8 cellular contexts compared by ENCODE assay signal in the genomic region with DNA sequence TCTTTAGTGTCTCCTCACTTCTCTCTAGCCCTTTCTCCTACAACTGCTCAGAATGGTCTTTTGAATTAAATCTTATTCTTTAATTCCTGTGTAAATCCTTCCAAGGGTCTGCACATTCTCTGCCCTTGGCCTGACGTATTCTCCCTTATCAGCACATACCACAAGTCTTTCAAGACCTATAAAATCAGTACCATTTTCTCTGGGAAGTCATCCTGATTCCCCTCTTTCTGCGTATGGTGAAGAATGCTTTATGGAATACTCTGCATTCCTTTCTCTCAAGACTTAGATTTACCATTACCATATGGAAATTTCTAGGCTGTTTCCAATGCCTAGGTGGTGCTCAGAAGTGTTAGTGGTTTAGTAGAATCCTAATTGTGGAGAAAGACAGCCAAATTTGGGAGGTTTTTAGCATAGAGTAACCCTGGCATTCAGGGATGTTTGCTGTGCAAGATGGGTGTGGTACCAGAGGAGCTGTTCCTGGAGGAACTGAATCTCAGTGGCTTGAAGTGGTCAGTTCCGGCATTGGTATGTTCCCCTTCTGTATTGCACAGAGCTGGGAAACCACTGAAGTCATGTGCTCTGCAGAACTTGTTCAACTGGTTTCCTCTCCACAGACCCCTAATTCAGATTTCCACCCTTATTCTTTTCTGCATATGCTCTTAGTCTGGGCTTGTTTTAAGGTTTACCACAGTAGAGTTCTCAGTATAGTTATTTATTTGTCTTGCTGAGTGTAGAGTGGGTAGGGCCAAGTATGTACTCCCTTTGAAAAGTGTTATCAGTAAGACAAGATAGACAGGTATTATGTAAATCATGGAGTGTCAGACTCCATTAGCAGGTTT. TPM values are rescaled to one million over a fixed set of nuclear protein-coding genes. Genes with fewer than 3 reads are reported as not detected.
DNase-seq lines count a peak whose midpoint lies in the region; ATAC-seq and TF ChIP-seq lines count a peak whose summit lies in the region.

No MANE protein-coding gene starts in this region.

- H3K27me3 ChIP-seq in cardiac muscle cell (no peaks in the 10 kb centered on the region), gastrocnemius medialis (no peaks in the 10 kb centered on the region), MG63 (no peaks in the 10 kb centered on the region)

- TF ChIP-seq CTCF in GM20000 (IDR thresholded peaks at IDR 0.05; ENCODE audit: extremely low read depth, missing control alignments) (no peak), cardiac muscle cell (IDR thresholded peaks at IDR 0.05; ENCODE audit: low read depth, low read length) (no peak), gastrocnemius medialis (IDR thresholded peaks at IDR 0.05 in 4 of 5, conservative IDR thresholded peaks at IDR 0.05 in 1 of 5) (no peak)

- intact Hi-C loops in gastrocnemius medialis (cut with DNase I; ENCODE audit: low total_unique reads), result no loop called here

- H3K4me1 ChIP-seq in cardiac muscle cell (ENCODE audit: low read depth) (peaks cover 26% of the 10 kb centered on the region), gastrocnemius medialis (peaks cover 59 to 63% of the 10 kb centered on the region in 2 donors)

- no peak overlapping the region for H3K4me3 ChIP-seq in cardiac muscle cell
- H3K4me3 ChIP-seq in gastrocnemius medialis, result no peak overlapping the region
- H3K4me3 ChIP-seq in MG63, result no peak overlapping the region

- H3K36me3 ChIP-seq in cardiac muscle cell (no peaks in the 10 kb centered on the region), gastrocnemius medialis (no peaks in the 10 kb centered on the region), MG63 (peaks cover 13% of the 10 kb centered on the region)

- DNase-seq in DMS53 (lab: John Stamatoyannopoulos, UW), result peak; percentile 90
- peak; percentile 42 for DNase-seq in GM20000 (ENCODE audit: low spot score)
- DNase-seq in SW 1271 (lab: John Stamatoyannopoulos, UW), result peak; percentile 42 to 80
- peak; percentile 29 to 86 for DNase-seq in cardiac muscle cell (ENCODE audit: low read depth in 1 of 2, low spot score in 1 of 2)
- peak in 1 of 2 donors; percentile 43 for DNase-seq in gastrocnemius medialis
- DNase-seq in NCI-H446 treated with DMSO at 0.1 percent for 48 hours (lab: John Stamatoyannopoulos, UW), result no peak
- no peak for DNase-seq in MG63

- in situ Hi-C loops in gastrocnemius medialis (cut with MboI; ENCODE audit: low sequenced_read_pairs in 4 of 4), result no loop called here

- H3K27ac ChIP-seq in cardiac muscle cell (peak overlapping the region; percentile 70), gastrocnemius medialis (peak overlapping the region; percentile 66 to 77 (median 70))

- no peak for TF ChIP-seq POLR2A in gastrocnemius medialis (IDR thresholded peaks at IDR 0.05)

- peak; percentile 80 for ATAC-seq in HG03571 (IDR thresholded peaks at IDR 0.05; ENCODE audit: unreplicated experiment)
- peak in 1 of 2 donors; percentile 83 for ATAC-seq in gastrocnemius medialis

- no peaks in the 10 kb centered on the region for H3K9me3 ChIP-seq in cardiac muscle cell (ENCODE audit: low read depth)
- no peaks in the 10 kb centered on the region for H3K9me3 ChIP-seq in gastrocnemius medialis
- H3K9me3 ChIP-seq in MG63, result peaks cover 5% of the 10 kb centered on the region

RNA-seq across cellular contexts. Expression of gene IQGAP1, which starts 24.5 kb away (rescaled TPM):
- total RNA-seq in cardiac muscle cell, result 14.2 and 14.6 TPM in 2 replicates
- 9.1 and 10.5 TPM in 2 replicates for polyA plus RNA-seq in cardiac muscle cell
- 10 to 100 TPM; 39.1 to 92.7 (median 59.1) TPM for total RNA-seq in gastrocnemius medialis
- 52.8 and 81.8 TPM in 2 replicates for total RNA-seq in MG63 (2014; rRNA removed; shearing (Covaris generic); ENCODE audit: low replicate concordance)

Comparison
In these comparisons a context has a peak if more than half of its experiments do, and no peak if none do; other contexts are left out.
1. DNase-seq: peak in DMS53 (single experiment), GM20000 (single experiment), SW 1271 (2 of 2) and cardiac muscle cell (2 of 2); none in NCI-H446 treated with DMSO at 0.1 percent for 48 hours (single experiment) and MG63 (single experiment).